In the genomic region with DNA sequence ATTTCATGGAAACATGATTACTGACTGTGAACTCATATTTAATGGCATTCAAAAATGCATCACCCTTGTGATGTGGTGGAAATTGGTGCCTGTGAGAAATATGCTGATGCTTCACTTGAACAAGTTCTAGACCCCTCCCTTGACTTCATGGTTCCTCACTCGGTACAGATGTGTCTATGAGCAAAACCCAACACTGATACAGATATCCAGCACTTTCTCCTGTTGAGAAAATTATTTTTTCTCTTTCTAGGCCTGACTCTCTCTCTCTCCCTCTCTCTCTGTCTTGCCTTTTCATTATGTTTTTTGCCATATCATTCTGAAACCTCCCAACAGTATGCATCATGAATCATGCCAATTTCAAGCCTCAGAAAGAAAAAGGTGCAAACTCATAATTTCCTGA, we compare ENCODE assay signal across 16 cellular contexts.
"Had no signal": no experiment of that assay in that cellular context is flagged by ENCODE, and none has a peak within 500 bp of the region (broad histone marks: within the 10 kb centered on the region; RNA-seq: fewer than 3 reads in every experiment).

No MANE protein-coding gene starts in this region.

- H3K4me1 Mint-ChIP-seq: nephron progenitor cell had no signal

- H3K36me3 Mint-ChIP-seq: activated naive CD8-positive, alpha-beta T cell treated with anti-CD3 and anti-CD28 coated beads, Interleukin-2, amount 10 ng/mL, durations not matched to agents 7 days and 5 days had no signal

- DNase-seq: activated B cell treated with CpG ODN at 0.5 μM for 24 hours; activated naive CD8-positive, alpha-beta T cell treated with anti-CD3 and anti-CD28 coated beads, Interleukin-2, amount 10 ng/mL, durations not matched to agents 7 days and 5 days; aorta; esophagus squamous epithelium; foreskin keratinocyte; heart right ventricle; left ventricle myocardium inferior; mesenchymal stem cell; nephron progenitor cell; psoas muscle; SIG-M5; spleen; stimulated activated CD4-positive, alpha-beta T cell treated with anti-CD3 and anti-CD28 coated beads, Interleukin-2, amount 100 ng/mL, for 24 hours; stimulated activated naive CD4-positive, alpha-beta T cell treated with Interleukin-2 at 50 U/mL for 16 hours; testis; upper lobe of right lung had no signal

- H3K9me3 Mint-ChIP-seq: activated B cell treated with CpG ODN at 0.5 μM for 24 hours; activated naive CD8-positive, alpha-beta T cell treated with anti-CD3 and anti-CD28 coated beads, Interleukin-2, amount 10 ng/mL, durations not matched to agents 7 days and 5 days had no signal

- H3K4me3 Mint-ChIP-seq: activated B cell treated with CpG ODN at 0.5 μM for 24 hours; activated naive CD8-positive, alpha-beta T cell treated with anti-CD3 and anti-CD28 coated beads, Interleukin-2, amount 10 ng/mL, durations not matched to agents 7 days and 5 days; nephron progenitor cell had no signal

- H3K27ac Mint-ChIP-seq: activated B cell treated with CpG ODN at 0.5 μM for 24 hours; activated naive CD8-positive, alpha-beta T cell treated with anti-CD3 and anti-CD28 coated beads, Interleukin-2, amount 10 ng/mL, durations not matched to agents 7 days and 5 days; nephron progenitor cell had no signal
